Comparison of ENCODE assay signal across 17 cellular contexts in the genomic region with DNA sequence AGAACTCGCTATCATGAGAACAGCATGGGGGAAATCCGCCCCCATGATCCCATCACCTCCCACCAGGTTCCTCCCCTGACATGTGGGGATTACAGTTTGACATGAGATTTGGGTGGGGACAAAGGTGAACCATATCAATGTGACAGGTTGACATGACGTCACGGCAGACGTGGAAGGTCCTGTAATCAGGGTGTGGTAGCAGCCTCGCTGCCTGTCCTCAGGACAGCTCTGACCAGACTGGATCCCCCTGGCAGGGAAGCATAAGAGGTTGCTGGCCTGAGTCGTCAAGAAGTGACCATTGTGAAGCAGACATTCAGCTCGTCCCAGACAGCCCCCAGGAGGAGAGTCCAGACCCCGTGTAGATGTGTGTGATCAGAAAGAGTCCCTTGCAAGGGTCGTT.
A peak's percentile ranks its signal among the peaks of the same experiment; 100 is the strongest.
DNase-seq lines count a peak whose midpoint lies in the region; ATAC-seq and TF ChIP-seq lines count a peak whose summit lies in the region.
"Had no signal": no experiment of that assay in that cellular context is flagged by ENCODE, and none has a peak within 500 bp of the region (broad histone marks: within the 10 kb centered on the region; RNA-seq: fewer than 3 reads in every experiment).

No MANE protein-coding gene starts in this region.

- H3K4me3 ChIP-seq in right atrium auricular region (no peak overlapping the region), hepatocyte (no peak overlapping the region)
- H3K4me3 ChIP-seq: body of pancreas, esophagus muscularis mucosa, lower lobe of right lung had no signal

- peaks cover 32% of the 10 kb centered on the region for H3K36me3 Mint-ChIP-seq in activated CD8-positive, alpha-beta T cell treated with anti-CD3 and anti-CD28 coated beads for 36 hours (ENCODE audit: low read depth)
- H3K36me3 Mint-ChIP-seq in naive B cell, result no peaks in the 10 kb centered on the region

- no peaks in the 10 kb centered on the region for H3K9me2 ChIP-seq in hepatocyte (replicated peaks; ENCODE audit: insufficient read depth)

- DNase-seq in right atrium auricular region (ENCODE audit: low spot score) (peak; percentile 30), cardiac septum (ENCODE audit: low spot score) (no peak), naive B cell (no peak), 8988T (no peak), hepatocyte (ENCODE audit: low spot score) (no peak)
- DNase-seq in activated CD8-positive, alpha-beta T cell treated with anti-CD3 and anti-CD28 coated beads for 36 hours, result no peak
- DNase-seq: activated CD4-positive, CD25-positive, alpha-beta regulatory T cell treated with anti-CD3 and anti-CD28 coated beads, Interleukin-2, amount 50 U/mL, for 72 hours; AML-193; body of pancreas; dermis blood vessel endothelial cell; NCI-H446 treated with DMSO at 0.1 percent for 48 hours; Right ventricle myocardium superior; substantia nigra had no signal

- POLR2A ChIA-PET in activated CD8-positive, alpha-beta T cell treated with anti-CD3 and anti-CD28 coated beads for 36 hours (lab: Charles Lee), result no interaction called here

- H3K4me1 Mint-ChIP-seq in activated CD8-positive, alpha-beta T cell treated with anti-CD3 and anti-CD28 coated beads for 36 hours (ENCODE audit: low read depth), result peaks cover 27% of the 10 kb centered on the region
- peaks cover 16 to 22% (median 18%) of the 10 kb centered on the region in 3 donors for H3K4me1 Mint-ChIP-seq in naive B cell
- H3K4me1 Mint-ChIP-seq: nephron had no signal

- 92% methylated on average over 10 of the region's 10 CpGs for whole genome bisulfite sequencing in hepatocyte (ENCODE audit: low lambda C conversion rate, missing lambda C conversion rate)

- TF ChIP-seq CTCF in right atrium auricular region (IDR thresholded peaks at IDR 0.05), result no peak
- TF ChIP-seq CTCF in activated CD8-positive, alpha-beta T cell treated with anti-CD3 and anti-CD28 coated beads for 36 hours (IDR thresholded peaks at IDR 0.05), result no peak
- no peak for TF ChIP-seq CTCF in hepatocyte (IDR thresholded peaks at IDR 0.05; ENCODE audit: poor library complexity)

- H3K27ac ChIP-seq in right atrium auricular region (no peak overlapping the region), hepatocyte (no peak overlapping the region)
- H3K27ac ChIP-seq: body of pancreas, esophagus muscularis mucosa, lower lobe of right lung had no signal

- intact Hi-C loops in cardiac septum (cut with DNase I), result no loop called here
- intact Hi-C loops in activated CD8-positive, alpha-beta T cell treated with anti-CD3 and anti-CD28 coated beads for 36 hours (cut with micrococcal nuclease), result no loop called here

- ATAC-seq in activated CD8-positive, alpha-beta T cell treated with anti-CD3 and anti-CD28 coated beads for 36 hours, result no peak
- ATAC-seq in naive B cell (ENCODE audit: low read depth in 2 of 2), result no peak
- no peak for ATAC-seq in HG02642 (IDR thresholded peaks at IDR 0.05; ENCODE audit: poor library complexity, unreplicated experiment)
- ATAC-seq: body of pancreas, lower lobe of right lung had no signal

- H3K9me3 ChIP-seq in right atrium auricular region (no peaks in the 10 kb centered on the region), hepatocyte (ENCODE audit: low read depth) (no peaks in the 10 kb centered on the region)
- H3K9me3 ChIP-seq: body of pancreas, esophagus muscularis mucosa, lower lobe of right lung had no signal

- H3K27me3 ChIP-seq in right atrium auricular region, result no peaks in the 10 kb centered on the region
- no peaks in the 10 kb centered on the region for H3K27me3 ChIP-seq in hepatocyte
- H3K27me3 ChIP-seq: body of pancreas, esophagus muscularis mucosa had no signal

- CTCF ChIA-PET in activated CD8-positive, alpha-beta T cell treated with anti-CD3 and anti-CD28 coated beads for 36 hours (lab: Charles Lee), result no interaction called here

- H3K4me2 ChIP-seq in hepatocyte, result no peak overlapping the region

- H3K9me3 Mint-ChIP-seq in activated CD8-positive, alpha-beta T cell treated with anti-CD3 and anti-CD28 coated beads for 36 hours, result no peaks in the 10 kb centered on the region
- H3K9me3 Mint-ChIP-seq in naive B cell, result no peaks in the 10 kb centered on the region
- H3K9me3 Mint-ChIP-seq: nephron had no signal

- no peak overlapping the region for H2AFZ ChIP-seq in hepatocyte

- H3K79me2 ChIP-seq in hepatocyte, result no peaks in the 10 kb centered on the region

- no peaks in the 10 kb centered on the region for H4K20me1 ChIP-seq in hepatocyte (ENCODE audit: insufficient read depth, poor library complexity, severe bottlenecking)

- peak overlapping the region; percentile 13 for H3K27ac Mint-ChIP-seq in activated CD8-positive, alpha-beta T cell treated with anti-CD3 and anti-CD28 coated beads for 36 hours
- peak overlapping the region in 5 of 6 donors; percentile 43 to 92 (median 59) for H3K27ac Mint-ChIP-seq in naive B cell

- no peaks in the 10 kb centered on the region for H3K27me3 Mint-ChIP-seq in activated CD8-positive, alpha-beta T cell treated with anti-CD3 and anti-CD28 coated beads for 36 hours
- H3K27me3 Mint-ChIP-seq in naive B cell, result no peaks in the 10 kb centered on the region

- H3K36me3 ChIP-seq in right atrium auricular region (peaks cover 44% of the 10 kb centered on the region), hepatocyte (replicated peaks; ENCODE audit: insufficient read depth, low read depth) (no peaks in the 10 kb centered on the region)

- no peak overlapping the region for H3K4me3 Mint-ChIP-seq in activated CD8-positive, alpha-beta T cell treated with anti-CD3 and anti-CD28 coated beads for 36 hours
- H3K4me3 Mint-ChIP-seq in naive B cell, result peak overlapping the region in 1 of 8 donors; percentile 39
- H3K4me3 Mint-ChIP-seq: nephron had no signal

- H3K4me1 ChIP-seq in right atrium auricular region (no peaks in the 10 kb centered on the region), hepatocyte (ENCODE audit: insufficient read depth) (no peaks in the 10 kb centered on the region)
- H3K4me1 ChIP-seq: body of pancreas, esophagus muscularis mucosa, lower lobe of right lung had no signal
